Comparison of ENCODE assay signal across 22 cellular contexts in genomic region chr1:113935970-113936369, GRCh38. TPM values are rescaled to one million over a fixed set of nuclear protein-coding genes. Genes with fewer than 3 reads are reported as not detected.
DNase-seq lines count a peak whose midpoint lies in the region; ATAC-seq lines count a peak whose summit lies in the region.
"Had no signal": no experiment of that assay in that cellular context is flagged by ENCODE, and none has a peak within 500 bp of the region (broad histone marks: within the 10 kb centered on the region; RNA-seq: fewer than 3 reads in every experiment).

No MANE protein-coding gene starts in this region.

- ATAC-seq in activated T-cell treated with anti-CD3 and anti-CD28 coated beads, Interleukin-2, amount 50 U/mL, for 72 hours (replicated peaks in 1 of 2): no peak
- ATAC-seq in stimulated activated naive CD8-positive, alpha-beta T cell treated with anti-CD3 and anti-CD28 coated beads, Interleukin-15, amount 100 ng/mL, for 72 hours: peak; percentile 53
- ATAC-seq: A549 had no signal

- H3K27me3 Mint-ChIP-seq in activated T-cell treated with anti-CD3 and anti-CD28 coated beads, Interleukin-2, amount 50 U/mL, for 72 hours (ENCODE audit: low read depth): no peaks in the 10 kb centered on the region
- no peaks in the 10 kb centered on the region for H3K27me3 Mint-ChIP-seq in activated naive CD8-positive, alpha-beta T cell treated with anti-CD3 and anti-CD28 coated beads for 36 hours
- H3K27me3 Mint-ChIP-seq in stimulated activated naive CD8-positive, alpha-beta T cell treated with anti-CD3 and anti-CD28 coated beads, Interleukin-15, amount 100 ng/mL, for 72 hours: no peaks in the 10 kb centered on the region
- H3K27me3 Mint-ChIP-seq: dendritic cell treated with granulocyte-macrophage colony-stimulating factor and Interleukin-4, amounts not matched to agents 40 ng/mL and 50 ng/mL, for 4 days had no signal

- peak overlapping the region; percentile 31 to 65 for H3K4me3 Mint-ChIP-seq in activated T-cell treated with anti-CD3 and anti-CD28 coated beads, Interleukin-2, amount 50 U/mL, for 72 hours
- H3K4me3 Mint-ChIP-seq in activated naive CD8-positive, alpha-beta T cell treated with anti-CD3 and anti-CD28 coated beads for 36 hours: no peak overlapping the region
- peak overlapping the region; percentile 22 to 64 for H3K4me3 Mint-ChIP-seq in stimulated activated naive CD8-positive, alpha-beta T cell treated with anti-CD3 and anti-CD28 coated beads, Interleukin-15, amount 100 ng/mL, for 72 hours
- H3K4me3 Mint-ChIP-seq: dendritic cell treated with granulocyte-macrophage colony-stimulating factor and Interleukin-4, amounts not matched to agents 40 ng/mL and 50 ng/mL, for 4 days; H9; T-helper 1 cell treated with Interleukin-12 subunit alpha and Interleukin-12 subunit beta and Interleukin-4 antibody, amounts not matched to agents 30 μg/mL and 1 μg/mL, for 36 hours had no signal

- peak overlapping the region; percentile 84 for H3K27ac Mint-ChIP-seq in activated T-cell treated with anti-CD3 and anti-CD28 coated beads, Interleukin-2, amount 50 U/mL, for 72 hours
- H3K27ac Mint-ChIP-seq in activated naive CD8-positive, alpha-beta T cell treated with anti-CD3 and anti-CD28 coated beads for 36 hours: peak overlapping the region; percentile 32
- peak overlapping the region in 1 of 2 donors; percentile 7 for H3K27ac Mint-ChIP-seq in stimulated activated naive CD8-positive, alpha-beta T cell treated with anti-CD3 and anti-CD28 coated beads, Interleukin-15, amount 100 ng/mL, for 72 hours
- H3K27ac Mint-ChIP-seq: dendritic cell treated with granulocyte-macrophage colony-stimulating factor and Interleukin-4, amounts not matched to agents 40 ng/mL and 50 ng/mL, for 4 days; H9; T-helper 1 cell treated with Interleukin-12 subunit alpha and Interleukin-12 subunit beta and Interleukin-4 antibody, amounts not matched to agents 30 μg/mL and 1 μg/mL, for 36 hours had no signal

- peaks cover 96% of the 10 kb centered on the region for H3K4me1 Mint-ChIP-seq in activated T-cell treated with anti-CD3 and anti-CD28 coated beads, Interleukin-2, amount 50 U/mL, for 72 hours (ENCODE audit: low read depth)
- peaks cover 89% of the 10 kb centered on the region for H3K4me1 Mint-ChIP-seq in activated naive CD8-positive, alpha-beta T cell treated with anti-CD3 and anti-CD28 coated beads for 36 hours
- peaks cover 94% of the 10 kb centered on the region for H3K4me1 Mint-ChIP-seq in stimulated activated naive CD8-positive, alpha-beta T cell treated with anti-CD3 and anti-CD28 coated beads, Interleukin-15, amount 100 ng/mL, for 72 hours

- DNase-seq in activated T-cell treated with anti-CD3 and anti-CD28 coated beads, Interleukin-2, amount 50 U/mL, for 72 hours: no peak
- no peak for DNase-seq in activated T-cell treated with anti-CD3 and anti-CD28 coated beads, Interleukin-2, amount 50 U/mL, for 48 hours
- no peak for DNase-seq in activated naive CD8-positive, alpha-beta T cell treated with anti-CD3 and anti-CD28 coated beads for 36 hours
- DNase-seq in stimulated activated naive CD8-positive, alpha-beta T cell treated with anti-CD3 and anti-CD28 coated beads, Interleukin-15, amount 100 ng/mL, for 72 hours: peak in 1 of 2 donors; percentile 26
- DNase-seq in OCI-M2 (lab: John Stamatoyannopoulos, UW; ENCODE audit: unreplicated experiment): no peak
- no peak for DNase-seq in NCI-H1694 (lab: John Stamatoyannopoulos, UW)
- DNase-seq: activated CD4-positive, alpha-beta T cell treated with anti-CD3 and anti-CD28 coated beads, Interleukin-2, amount 50 U/mL, for 48 hours; amniotic stem cell; DMS153; GF-D8; H9; NCI-H1417 treated with DMSO at 0.1 percent for 48 hours; NCI-H748 treated with DMSO at 0.1 percent for 48 hours; nucleus accumbens; OCI-M1; retina; SHP77 treated with DMSO at 0.1 percent for 48 hours; spleen had no signal

- peaks cover 6 to 21% of the 10 kb centered on the region in 2 donors for H3K36me3 Mint-ChIP-seq in activated T-cell treated with anti-CD3 and anti-CD28 coated beads, Interleukin-2, amount 50 U/mL, for 72 hours (ENCODE audit: insufficient read depth in 2 of 2)
- H3K36me3 Mint-ChIP-seq in activated naive CD8-positive, alpha-beta T cell treated with anti-CD3 and anti-CD28 coated beads for 36 hours: peaks cover 29% of the 10 kb centered on the region

- H3K9me3 Mint-ChIP-seq in activated T-cell treated with anti-CD3 and anti-CD28 coated beads, Interleukin-2, amount 50 U/mL, for 72 hours: no peaks in the 10 kb centered on the region
- H3K9me3 Mint-ChIP-seq in activated naive CD8-positive, alpha-beta T cell treated with anti-CD3 and anti-CD28 coated beads for 36 hours: no peaks in the 10 kb centered on the region
- H3K9me3 Mint-ChIP-seq in stimulated activated naive CD8-positive, alpha-beta T cell treated with anti-CD3 and anti-CD28 coated beads, Interleukin-15, amount 100 ng/mL, for 72 hours: no peaks in the 10 kb centered on the region
- H3K9me3 Mint-ChIP-seq: dendritic cell treated with granulocyte-macrophage colony-stimulating factor and Interleukin-4, amounts not matched to agents 40 ng/mL and 50 ng/mL, for 4 days; H9; T-helper 1 cell treated with Interleukin-12 subunit alpha and Interleukin-12 subunit beta and Interleukin-4 antibody, amounts not matched to agents 30 μg/mL and 1 μg/mL, for 36 hours had no signal

RNA-seq across cellular contexts. Expression of gene HIPK1, which starts 6.8 kb away (rescaled TPM):
- total RNA-seq in activated T-cell treated with anti-CD3 and anti-CD28 coated beads, Interleukin-2, amount 50 U/mL, for 72 hours: 10 to 100 TPM; 74.4 to 75.6 TPM
- 10 to 100 TPM; 41.1 to 45.7 TPM for total RNA-seq in activated naive CD8-positive, alpha-beta T cell treated with anti-CD3 and anti-CD28 coated beads for 36 hours

RNA-seq across cellular contexts. Expression of gene DCLRE1B, which starts 30.8 kb away (rescaled TPM):
- 10 to 100 TPM; 13.8 to 17.8 TPM for total RNA-seq in activated T-cell treated with anti-CD3 and anti-CD28 coated beads, Interleukin-2, amount 50 U/mL, for 72 hours
- total RNA-seq in activated naive CD8-positive, alpha-beta T cell treated with anti-CD3 and anti-CD28 coated beads for 36 hours: 10 to 100 TPM; 25.2 to 26.5 TPM

RNA-seq across cellular contexts. Expression of gene AP4B1, which starts 31.4 kb away (rescaled TPM):
- total RNA-seq in activated T-cell treated with anti-CD3 and anti-CD28 coated beads, Interleukin-2, amount 50 U/mL, for 72 hours: 10 to 100 TPM; 50.5 to 68.8 TPM
- total RNA-seq in activated naive CD8-positive, alpha-beta T cell treated with anti-CD3 and anti-CD28 coated beads for 36 hours: 10 to 100 TPM; 36.8 to 37.7 TPM

RNA-seq across cellular contexts. Expression of gene OLFML3, which starts 43.3 kb away (rescaled TPM):
- 1 to 10 TPM in 1 of 2 donors, under 1 TPM in 1; 0.90 to 1.0 TPM for total RNA-seq in activated T-cell treated with anti-CD3 and anti-CD28 coated beads, Interleukin-2, amount 50 U/mL, for 72 hours
- total RNA-seq in activated naive CD8-positive, alpha-beta T cell treated with anti-CD3 and anti-CD28 coated beads for 36 hours: under 1 TPM in 1 of 2 experiments, not detected in 1; 0.20 TPM

RNA-seq across cellular contexts. Expression of gene BCL2L15, which starts 48.6 kb away (rescaled TPM):
- 1 to 10 TPM; 1.3 to 1.7 TPM for total RNA-seq in activated T-cell treated with anti-CD3 and anti-CD28 coated beads, Interleukin-2, amount 50 U/mL, for 72 hours
- 1 to 10 TPM in 1 of 2 experiments, under 1 TPM in 1; 0.88 to 2.2 TPM for total RNA-seq in activated naive CD8-positive, alpha-beta T cell treated with anti-CD3 and anti-CD28 coated beads for 36 hours
- total RNA-seq: M059J had no signal
